ENCODE assay signal across 8 cellular contexts in the genomic region with DNA sequence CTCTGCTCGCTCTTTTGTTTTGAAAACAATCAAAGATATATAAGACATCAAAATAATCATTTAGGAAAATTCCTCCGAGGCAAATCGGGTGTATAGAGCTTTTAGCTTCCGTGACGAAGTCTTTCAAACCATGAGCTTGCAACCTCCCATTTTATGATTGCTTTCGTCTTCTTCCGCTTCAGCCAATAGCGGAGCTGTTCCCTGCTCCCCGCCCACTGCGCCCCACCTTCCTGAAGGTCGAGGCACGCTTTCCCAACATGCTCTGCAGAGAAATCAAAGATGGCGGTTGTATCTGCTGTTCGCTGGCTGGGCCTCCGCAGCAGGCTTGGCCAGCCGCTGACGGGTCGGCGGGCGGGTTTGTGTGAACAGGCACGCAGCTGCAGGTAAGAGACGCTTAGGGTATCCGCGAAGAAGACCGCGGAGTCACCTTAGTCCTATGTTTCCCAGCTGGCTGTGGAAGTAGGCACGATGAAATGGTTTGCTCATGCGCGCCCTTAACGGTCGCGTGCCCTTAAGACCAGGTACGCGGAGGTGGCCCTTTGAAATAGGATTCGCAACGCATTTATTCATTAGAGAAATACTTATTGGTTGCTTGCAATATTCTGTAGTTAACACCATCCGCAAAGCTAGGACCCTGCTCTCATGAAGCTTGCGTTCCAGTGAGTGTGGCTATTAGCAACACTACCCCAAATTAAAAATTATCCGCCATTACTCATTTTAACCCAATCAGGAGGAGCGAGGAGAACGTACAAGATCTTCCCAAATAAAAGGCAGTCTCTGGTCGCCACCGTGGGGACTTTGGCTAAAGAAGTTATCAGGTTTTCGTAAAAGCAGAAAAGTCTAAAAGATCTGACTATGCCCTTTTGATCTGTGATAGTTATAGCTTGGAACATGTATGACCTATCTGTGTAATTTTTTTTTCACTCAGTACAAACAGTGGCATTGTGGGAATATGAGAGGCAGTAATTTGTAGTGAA. TPM values are rescaled to one million over a fixed set of nuclear protein-coding genes. Genes with fewer than 3 reads are reported as not detected.
A peak's percentile ranks its signal among the peaks of the same experiment; 100 is the strongest.
DNase-seq lines count a peak whose midpoint lies in the region; ATAC-seq and TF ChIP-seq lines count a peak whose summit lies in the region.

A gene (plus strand): TSS at position 267 of the 977 bp plus-strand sequence. CDS start 13 bp downstream, at position 280.

- peaks cover 36% of the 10 kb centered on the region for H3K36me3 ChIP-seq in SU-DHL-6 (ENCODE audit: low read length)
- peaks cover 0 to 12% of the 10 kb centered on the region in 2 donors for H3K36me3 ChIP-seq in thyroid gland

- H3F3A ChIP-seq in SU-DHL-6 (ENCODE audit: insufficient read depth): no peaks in the 10 kb centered on the region

- H4K20me1 ChIP-seq in SU-DHL-6 (ENCODE audit: low read depth, low read length): peaks cover 10% of the 10 kb centered on the region; the same call in 1 of the 2 replicates

- H3K27ac ChIP-seq in SU-DHL-6 (ENCODE audit: low read depth, low read length): peak within 1 kb of the TSS; percentile 73
- peak within 1 kb of the TSS; percentile 6 to 90 (median 77) for H3K27ac ChIP-seq in thyroid gland

- POLR2A ChIA-PET in activated naive CD8-positive, alpha-beta T cell treated with anti-CD3 and anti-CD28 coated beads, Interleukin-2, amount 10 ng/mL, durations not matched to agents 7 days and 5 days (lab: Charles Lee): interaction anchor here (0.5 to 1.9 kb wide), 16 partner anchors 13 to 335 kb away, joined by 3 to 8 read pairs (median 4); a partner anchor contains a TSS

- H3K27me3 ChIP-seq in SU-DHL-6 (ENCODE audit: low read length) (no peaks in the 10 kb centered on the region), thyroid gland (no peaks in the 10 kb centered on the region)

- TF ChIP-seq POLR2A in GM10847 (IDR thresholded peaks at IDR 0.05; ENCODE audit: extremely low read depth, insufficient read length) (peak; percentile 91), thyroid gland (IDR thresholded peaks at IDR 0.05) (peak in 1 of 2 donors; percentile 75)

- peak within 1 kb of the TSS; percentile 98 for H3K27ac Mint-ChIP-seq in activated naive CD8-positive, alpha-beta T cell treated with anti-CD3 and anti-CD28 coated beads, Interleukin-2, amount 10 ng/mL, durations not matched to agents 7 days and 5 days
- H3K27ac Mint-ChIP-seq in osteocyte (ENCODE audit: unreplicated experiment): peak within 1 kb of the TSS; percentile 97

- H3K4me3 ChIP-seq in SU-DHL-6 (ENCODE audit: insufficient read depth, low read length, poor library complexity, severe bottlenecking) (peak within 1 kb of the TSS; percentile 97), thyroid gland (replicated peaks in 1 of 3) (peak within 1 kb of the TSS; percentile 60 to 91 (median 85))

- H3K4me1 Mint-ChIP-seq in activated naive CD8-positive, alpha-beta T cell treated with anti-CD3 and anti-CD28 coated beads, Interleukin-2, amount 10 ng/mL, durations not matched to agents 7 days and 5 days: peaks cover 45% of the 10 kb centered on the region
- peaks cover 34% of the 10 kb centered on the region for H3K4me1 Mint-ChIP-seq in osteocyte (ENCODE audit: unreplicated experiment)

- H3K9me3 ChIP-seq in SU-DHL-6 (ENCODE audit: insufficient read depth, low read length) (no peaks in the 10 kb centered on the region), thyroid gland (no peaks in the 10 kb centered on the region)

- peaks cover 2% of the 10 kb centered on the region for H3K9me3 Mint-ChIP-seq in activated naive CD8-positive, alpha-beta T cell treated with anti-CD3 and anti-CD28 coated beads, Interleukin-2, amount 10 ng/mL, durations not matched to agents 7 days and 5 days
- peaks cover 5% of the 10 kb centered on the region for H3K9me3 Mint-ChIP-seq in osteocyte (ENCODE audit: unreplicated experiment)

- 1% methylated on average over 41 to 42 of the region's 44 CpGs for WGBS in thyroid gland, 2 donors

- TF ChIP-seq CTCF in SU-DHL-6 (IDR thresholded peaks at IDR 0.05; ENCODE audit: insufficient read depth, low read length, poor library complexity, severe bottlenecking) (no peak), osteocyte (IDR thresholded peaks at IDR 0.05) (no peak), thyroid gland (IDR thresholded peaks at IDR 0.05) (no peak)

- peak within 1 kb of the TSS; percentile 89 for H3K4me3 Mint-ChIP-seq in activated naive CD8-positive, alpha-beta T cell treated with anti-CD3 and anti-CD28 coated beads, Interleukin-2, amount 10 ng/mL, durations not matched to agents 7 days and 5 days
- peak within 1 kb of the TSS; percentile 94 for H3K4me3 Mint-ChIP-seq in osteocyte (ENCODE audit: unreplicated experiment)

- intact Hi-C loops in head of caudate nucleus (cut with DNase I) (loop anchor here (10.0 kb wide), 1 partner anchor 89 kb away; a partner anchor contains a TSS), thyroid gland (cut with DNase I) (no loop called here)

- H2AFZ ChIP-seq in SU-DHL-6 (ENCODE audit: low read depth, low read length, severe bottlenecking): peak within 1 kb of the TSS; percentile 80

- H3K27me3 Mint-ChIP-seq in activated naive CD8-positive, alpha-beta T cell treated with anti-CD3 and anti-CD28 coated beads, Interleukin-2, amount 10 ng/mL, durations not matched to agents 7 days and 5 days: no peaks in the 10 kb centered on the region
- no peaks in the 10 kb centered on the region for H3K27me3 Mint-ChIP-seq in osteocyte (ENCODE audit: unreplicated experiment)

- H3K79me2 ChIP-seq in SU-DHL-6 (ENCODE audit: insufficient read depth, low read length): peaks cover 89% of the 10 kb centered on the region

- no peaks in the 10 kb centered on the region for H3K9me2 ChIP-seq in SU-DHL-6 (replicated peaks; ENCODE audit: insufficient read depth, low read length)

- peak; percentile 84 for DNase-seq in NCI-H128 (lab: John Stamatoyannopoulos, UW; ENCODE audit: unreplicated experiment)
- peak; percentile 90 for DNase-seq in activated naive CD8-positive, alpha-beta T cell treated with anti-CD3 and anti-CD28 coated beads, Interleukin-2, amount 10 ng/mL, durations not matched to agents 7 days and 5 days
- DNase-seq in head of caudate nucleus: peak; percentile 88 to 99 (median 96)
- peak; percentile 97 for DNase-seq in osteocyte (ENCODE audit: extremely low spot score, unreplicated experiment)
- DNase-seq in thyroid gland: peak; percentile 96

- H3K4me1 ChIP-seq in thyroid gland: peaks cover 16 to 26% of the 10 kb centered on the region in 2 donors

- H3K4me2 ChIP-seq in SU-DHL-6 (ENCODE audit: low read depth, low read length, poor library complexity, severe bottlenecking): peak within 1 kb of the TSS; percentile 89

- peak; percentile 90 for ATAC-seq in HG02642 (IDR thresholded peaks at IDR 0.05; ENCODE audit: poor library complexity, unreplicated experiment)
- peak; percentile 91 for ATAC-seq in activated naive CD8-positive, alpha-beta T cell treated with anti-CD3 and anti-CD28 coated beads, Interleukin-2, amount 10 ng/mL, durations not matched to agents 7 days and 5 days (ENCODE audit: low read depth)

- H3K36me3 Mint-ChIP-seq in activated naive CD8-positive, alpha-beta T cell treated with anti-CD3 and anti-CD28 coated beads, Interleukin-2, amount 10 ng/mL, durations not matched to agents 7 days and 5 days: peaks cover 36% of the 10 kb centered on the region
- peaks cover 35% of the 10 kb centered on the region for H3K36me3 Mint-ChIP-seq in osteocyte (ENCODE audit: unreplicated experiment)

- peak within 1 kb of the TSS; percentile 91 for H3K9ac ChIP-seq in SU-DHL-6 (ENCODE audit: low read length)

RNA-seq across cellular contexts. Expression of the gene that starts here (rescaled TPM):
- total RNA-seq in activated naive CD8-positive, alpha-beta T cell treated with anti-CD3 and anti-CD28 coated beads, Interleukin-2, amount 10 ng/mL, durations not matched to agents 7 days and 5 days: 100 to 1,000 TPM; 157 TPM
- total RNA-seq in osteocyte: 70.9 and 71.8 TPM in 2 replicates
- 100 to 1,000 TPM in 3 of 4 donors, 10 to 100 TPM in 1; 91.4 to 522 (median 160) TPM for total RNA-seq in thyroid gland

Comparison
In these comparisons a context has a peak if more than half of its experiments do, and no peak if none do; other contexts are left out.
1. Peak in every context shown above with its lines: DNase-seq, ATAC-seq, H3K4me3 ChIP-seq and H3K27ac ChIP-seq.